In genomic region chr5:131109540-131110255, GRCh38 we compare ENCODE assay signal across 8 cellular contexts. TPM values are rescaled to one million over a fixed set of nuclear protein-coding genes. Genes with fewer than 3 reads are reported as not detected.
DNase-seq lines count a peak whose midpoint lies in the region; ATAC-seq, FAIRE-seq and TF ChIP-seq lines count a peak whose summit lies in the region.

No MANE protein-coding gene starts in this region.

- no peak overlapping the region for H3K27ac ChIP-seq in naive thymus-derived CD4-positive, alpha-beta T cell (ENCODE audit: low read depth, low read length)

- H3K4me1 Mint-ChIP-seq in T-cell = peaks cover 4 to 15% (median 5%) of the 10 kb centered on the region in 3 donors
- peaks cover 0 to 17% (median 9%) of the 10 kb centered on the region in 7 donors for H3K4me1 Mint-ChIP-seq in naive thymus-derived CD4-positive, alpha-beta T cell

- CTCF ChIA-PET in T-cell (lab: Charles Lee) = interaction anchor here (0.6 to 4.0 kb wide), 10 partner anchors 10 to 1340 kb away, joined by 3 to 35 read pairs (median 4); no protein-coding TSS in a partner anchor
- CTCF ChIA-PET in naive thymus-derived CD4-positive, alpha-beta T cell (lab: Charles Lee) = interaction anchor here (0.9 to 3.7 kb wide), 5 partner anchors 43 to 1339 kb away, joined by 3 to 30 read pairs (median 4); no protein-coding TSS in a partner anchor

- no peaks in the 10 kb centered on the region for H3K9me3 Mint-ChIP-seq in T-cell
- H3K9me3 Mint-ChIP-seq in naive thymus-derived CD4-positive, alpha-beta T cell = no peaks in the 10 kb centered on the region

- no peak overlapping the region for H3K27ac Mint-ChIP-seq in T-cell
- no peak overlapping the region for H3K27ac Mint-ChIP-seq in naive thymus-derived CD4-positive, alpha-beta T cell

- H3K27me3 ChIP-seq in naive thymus-derived CD4-positive, alpha-beta T cell (ENCODE audit: control insufficient read depth in 2 of 2, insufficient read depth in 2 of 2, low read length in 2 of 2) = no peaks in the 10 kb centered on the region

- H3K36me3 Mint-ChIP-seq in T-cell = no peaks in the 10 kb centered on the region
- H3K36me3 Mint-ChIP-seq in naive thymus-derived CD4-positive, alpha-beta T cell = no peaks in the 10 kb centered on the region

- FAIRE-seq in A204.1 (lab: Jason Lieb, UNC) = peak; percentile 94

- no peaks in the 10 kb centered on the region for H3K9me3 ChIP-seq in naive thymus-derived CD4-positive, alpha-beta T cell (ENCODE audit: control insufficient read depth in 2 of 3, low read length in 3 of 3)

- no peak overlapping the region for H3K4me3 ChIP-seq in epithelial cell of esophagus (ENCODE audit: low read length)
- no peak overlapping the region for H3K4me3 ChIP-seq in naive thymus-derived CD4-positive, alpha-beta T cell (ENCODE audit: low read length)

- H3K4me1 ChIP-seq in naive thymus-derived CD4-positive, alpha-beta T cell (ENCODE audit: control insufficient read depth in 2 of 2, insufficient read depth in 2 of 2, low read length in 2 of 2) = no peaks in the 10 kb centered on the region

- DNase-seq in EL (peak; percentile 28), H4 (ENCODE audit: low spot score) (peak; percentile 44), KG1 (lab: John Stamatoyannopoulos, UW) (peak; percentile 4), T-cell (peak in 19 of 34 experiments; percentile 2 to 40 (median 13)), epithelial cell of esophagus (ENCODE audit: low read depth) (peak; percentile 48), mesenteric fat pad (ENCODE audit: low spot score) (no peak)
- peak in 7 of 9 donors; percentile 13 to 66 (median 57) for DNase-seq in naive thymus-derived CD4-positive, alpha-beta T cell

- intact Hi-C loops in naive thymus-derived CD4-positive, alpha-beta T cell (cut with micrococcal nuclease) = loop anchor here (1.0 to 5.0 kb wide), 8 partner anchors 40 to 1002 kb away; no protein-coding TSS in a partner anchor

- POLR2A ChIA-PET in T-cell (lab: Charles Lee) = no interaction called here
- POLR2A ChIA-PET in naive thymus-derived CD4-positive, alpha-beta T cell (lab: Charles Lee) = interaction anchor here (1.0 kb wide), 1 partner anchor 33 kb away, joined by 3 read pairs; no protein-coding TSS in a partner anchor

- no peaks in the 10 kb centered on the region for H3K27me3 Mint-ChIP-seq in T-cell
- H3K27me3 Mint-ChIP-seq in naive thymus-derived CD4-positive, alpha-beta T cell = no peaks in the 10 kb centered on the region

- no peaks in the 10 kb centered on the region for H3K36me3 ChIP-seq in naive thymus-derived CD4-positive, alpha-beta T cell (ENCODE audit: control insufficient read depth in 2 of 3, insufficient read depth in 3 of 3, low read length in 3 of 3)

- peak; percentile 69 for TF ChIP-seq CTCF in epithelial cell of esophagus (IDR thresholded peaks at IDR 0.05; ENCODE audit: insufficient read depth, low read depth, low read length, missing control alignments)

- H3K4me3 Mint-ChIP-seq in T-cell = no peak overlapping the region
- H3K4me3 Mint-ChIP-seq in naive thymus-derived CD4-positive, alpha-beta T cell = peak overlapping the region in 1 of 10 donors; percentile 7

- peak; percentile 59 to 73 (median 62) for ATAC-seq in T-cell (replicated peaks in 1 of 4)
- peak; percentile 87 for ATAC-seq in naive thymus-derived CD4-positive, alpha-beta T cell

RNA-seq across cellular contexts. Expression of gene HINT1, which starts 55.4 kb away (rescaled TPM):
- total RNA-seq in H4 (2014; rRNA removed; shearing (Covaris generic)) = 547 and 590 TPM in 2 replicates
- total RNA-seq in T-cell = 100 to 1,000 TPM; 204 to 240 (median 238) TPM
- 100 to 1,000 TPM; 172 to 319 (median 233) TPM for total RNA-seq in naive thymus-derived CD4-positive, alpha-beta T cell
- polyA plus RNA-seq in naive thymus-derived CD4-positive, alpha-beta T cell = 100 to 1,000 TPM; 336 to 376 TPM
- total RNA-seq in mesenteric fat pad = 148 TPM
